ENCODE assay signal across 18 cellular contexts in the genomic region with DNA sequence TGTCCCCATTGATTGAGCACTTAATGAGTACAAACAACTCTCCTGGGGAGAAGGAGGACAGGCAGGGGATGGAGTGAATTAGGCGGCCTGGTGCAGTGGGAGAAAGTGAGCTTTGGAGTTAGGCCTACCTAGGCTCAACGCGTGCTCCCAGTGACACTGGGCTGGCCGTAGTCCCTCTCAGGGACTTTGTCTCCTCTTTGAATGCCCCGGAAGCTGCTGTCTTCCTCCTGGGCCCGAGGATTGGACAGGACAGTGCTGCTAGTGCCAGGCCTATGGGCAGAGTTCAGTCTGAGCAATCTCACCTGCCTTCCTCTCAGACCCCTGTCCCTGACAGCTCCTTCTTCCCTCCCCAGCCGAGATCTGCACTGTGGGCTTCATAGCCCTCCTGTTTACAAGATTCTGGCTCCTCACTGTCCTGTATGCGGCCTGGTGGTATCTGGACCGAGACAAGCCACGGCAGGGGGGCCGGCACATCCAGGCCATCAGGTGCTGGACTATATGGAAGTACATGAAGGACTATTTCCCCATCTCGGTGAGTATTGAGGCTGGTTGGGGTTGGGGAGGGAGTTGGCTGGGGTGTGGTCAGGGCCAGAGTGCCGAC. TPM values are rescaled to one million over a fixed set of nuclear protein-coding genes. Genes with fewer than 3 reads are reported as not detected.
DNase-seq lines count a peak whose midpoint lies in the region; ATAC-seq and TF ChIP-seq lines count a peak whose summit lies in the region.
"Had no signal": no experiment of that assay in that cellular context is flagged by ENCODE, and none has a peak within 500 bp of the region (broad histone marks: within the 10 kb centered on the region; RNA-seq: fewer than 3 reads in every experiment).

No MANE protein-coding gene starts in this region.

- H3K4me1 Mint-ChIP-seq in WTC11 (peaks cover 11% of the 10 kb centered on the region), type B pancreatic cell (ENCODE audit: unreplicated experiment) (peaks cover 8% of the 10 kb centered on the region)

- H3K27ac ChIP-seq in KMS-11 (no peak overlapping the region), liver (ENCODE audit: low read depth in 1 of 2, low read length in 2 of 2) (peak overlapping the region; percentile 75 to 82), rectal smooth muscle tissue (ENCODE audit: low read depth, low read length) (no peak overlapping the region), ovary (no peak overlapping the region)

- H3K36me3 ChIP-seq in KMS-11 (ENCODE audit: insufficient read depth) (no peaks in the 10 kb centered on the region), liver (ENCODE audit: control insufficient read depth in 4 of 4, insufficient read depth in 3 of 4, low read depth in 1 of 4, low read length in 3 of 4) (no peaks in the 10 kb centered on the region), rectal smooth muscle tissue (ENCODE audit: control insufficient read depth, insufficient read depth, low read length) (no peaks in the 10 kb centered on the region), ovary (no peaks in the 10 kb centered on the region)
- H3K36me3 ChIP-seq: BE2C had no signal

- H3K9ac ChIP-seq in KMS-11 (no peak overlapping the region), liver (ENCODE audit: low read depth in 1 of 2, low read length in 2 of 2) (peak overlapping the region; percentile 23 to 80), rectal smooth muscle tissue (ENCODE audit: low read length) (no peak overlapping the region)

- TF ChIP-seq EP300 in ovary (IDR thresholded peaks at IDR 0.05), result no peak

- WGBS in liver, result 33% methylated on average over 13 of the region's 13 CpGs
- 93 to 97% (median 94%) methylated on average over 13 of the region's 13 CpGs for WGBS in ovary, 3 donors

- H3K27me3 ChIP-seq in KMS-11 (ENCODE audit: insufficient read depth, low read depth), result no peaks in the 10 kb centered on the region
- no peaks in the 10 kb centered on the region for H3K27me3 ChIP-seq in liver (ENCODE audit: control insufficient read depth in 4 of 4, insufficient read depth in 4 of 4, low read length in 3 of 4)
- no peaks in the 10 kb centered on the region for H3K27me3 ChIP-seq in rectal smooth muscle tissue (ENCODE audit: control insufficient read depth, insufficient read depth, low read length)
- H3K27me3 ChIP-seq in ovary, result no peaks in the 10 kb centered on the region
- H3K27me3 ChIP-seq: BE2C had no signal

- no peak for TF ChIP-seq RAD21 in liver (IDR thresholded peaks at IDR 0.05)

- CTCF ChIA-PET in WTC11 (lab: Charles Lee), result interaction anchor here (0.8 to 1.6 kb wide), 2 partner anchors 14 to 122 kb away, joined by 3 to 9 read pairs; no protein-coding TSS in a partner anchor

- H3K4me1 ChIP-seq in KMS-11 (ENCODE audit: low read depth, poor library complexity, severe bottlenecking) (peaks cover 14% of the 10 kb centered on the region), liver (ENCODE audit: control insufficient read depth in 4 of 4, insufficient read depth in 4 of 4, low read length in 3 of 4) (peaks cover 15 to 71% (median 58%) of the 10 kb centered on the region in 4 donors), rectal smooth muscle tissue (ENCODE audit: control insufficient read depth, insufficient read depth, low read length) (no peaks in the 10 kb centered on the region), ovary (ENCODE audit: insufficient read depth) (no peaks in the 10 kb centered on the region)
- H3K4me1 ChIP-seq: BE2C had no signal

- H2AFZ ChIP-seq in KMS-11 (ENCODE audit: low read depth), result peak overlapping the region; percentile 7; the same call in 1 of the 2 replicates

- no peaks in the 10 kb centered on the region for H3K9me3 ChIP-seq in liver (ENCODE audit: control insufficient read depth in 4 of 4, low read length in 3 of 4)
- H3K9me3 ChIP-seq in ovary, result no peaks in the 10 kb centered on the region
- H3K9me3 ChIP-seq: BE2C had no signal

- DNase-seq in WTC11 (ENCODE audit: low spot score) (no peak), ovary (no peak), type B pancreatic cell (ENCODE audit: extremely low spot score, unreplicated experiment) (no peak)
- no peak for DNase-seq in stimulated activated CD4-positive, alpha-beta T cell treated with anti-CD3 and anti-CD28 coated beads, Interleukin-12 subunit alpha, Interleukin-12 subunit beta, amount 100 ng/mL, for 4 hours
- DNase-seq: BE2C; CD8-positive, alpha-beta T cell; GOT3; KBM-7; NCI-H1048; NCI-H2107; NCI-H748 treated with DMSO at 0.1 percent for 48 hours; SHP77 had no signal

- H3K4me2 ChIP-seq in KMS-11, result no peak overlapping the region

- H3K27ac Mint-ChIP-seq in WTC11 (no peak overlapping the region), type B pancreatic cell (no peak overlapping the region)
- H3K27ac Mint-ChIP-seq: CD8-positive, alpha-beta T cell had no signal

- H3K79me2 ChIP-seq in KMS-11 (ENCODE audit: insufficient read depth, low read depth), result no peaks in the 10 kb centered on the region

- intact Hi-C loops in ovary (cut with DNase I), result no loop called here

- H3K4me3 ChIP-seq in KMS-11 (IDR thresholded peaks at IDR 0.05; ENCODE audit: insufficient read depth, low read depth, low read length), result no peak overlapping the region
- H3K4me3 ChIP-seq in liver (ENCODE audit: low read depth in 1 of 3, low read length in 3 of 3), result peak overlapping the region; percentile 48 to 82 (median 49)
- H3K4me3 ChIP-seq in rectal smooth muscle tissue (ENCODE audit: low read length), result peak overlapping the region; percentile 17
- no peak overlapping the region for H3K4me3 ChIP-seq in ovary

- TF ChIP-seq CTCF in KMS-11 (conservative IDR thresholded peaks at IDR 0.05; ENCODE audit: low read depth, low read length), result no peak
- no peak for TF ChIP-seq CTCF in WTC11 (IDR thresholded peaks at IDR 0.05)
- no peak for TF ChIP-seq CTCF in liver (IDR thresholded peaks at IDR 0.05; ENCODE audit: low read depth, low read length, missing input control)
- no peak for TF ChIP-seq CTCF in ovary (IDR thresholded peaks at IDR 0.05)
- no peak for TF ChIP-seq CTCF in type B pancreatic cell (conservative IDR thresholded peaks at IDR 0.05)

- POLR2A ChIA-PET in WTC11 (lab: Charles Lee), result interaction anchor here (0.6 kb wide), 1 partner anchor 232 kb away, joined by 3 read pairs; no protein-coding TSS in a partner anchor

- peaks cover 48% of the 10 kb centered on the region for H3K27me3 Mint-ChIP-seq in WTC11 (ENCODE audit: low read depth)
- no peaks in the 10 kb centered on the region for H3K27me3 Mint-ChIP-seq in type B pancreatic cell

- H3K9me3 Mint-ChIP-seq in WTC11 (no peaks in the 10 kb centered on the region), type B pancreatic cell (no peaks in the 10 kb centered on the region)
- H3K9me3 Mint-ChIP-seq: CD8-positive, alpha-beta T cell had no signal

- no peak for TF ChIP-seq POLR2A in ovary (IDR thresholded peaks at IDR 0.05)

- H3K4me3 Mint-ChIP-seq in WTC11, result no peak overlapping the region
- H3K4me3 Mint-ChIP-seq in type B pancreatic cell, result no peak overlapping the region
- H3K4me3 Mint-ChIP-seq: CD8-positive, alpha-beta T cell had no signal

- H3K36me3 Mint-ChIP-seq in WTC11 (no peaks in the 10 kb centered on the region), type B pancreatic cell (no peaks in the 10 kb centered on the region)
- H3K36me3 Mint-ChIP-seq: CD8-positive, alpha-beta T cell had no signal

- no peaks in the 10 kb centered on the region for H4K20me1 ChIP-seq in KMS-11 (ENCODE audit: insufficient read depth)

- ATAC-seq in WTC11, result no peak
- ATAC-seq: CD8-positive, alpha-beta T cell had no signal

TF ChIP-seq in WTC11, 78 proteins besides CTCF, POLR2A, EP300 and RAD21 (continues in another document):
- TF ChIP-seq KAT7 (CRISPR knock-in tag; IDR thresholded peaks at IDR 0.05; ENCODE audit: borderline replicate concordance) (no peak), GABPB1 (CRISPR knock-in tag; IDR thresholded peaks at IDR 0.05) (0 out of 2 replicates have a peak, but pooled peaks have one; percentile 49), ESRRA (CRISPR knock-in tag; IDR thresholded peaks at IDR 0.05; ENCODE audit: borderline replicate concordance) (no peak)

TF ChIP-seq in liver, 16 proteins besides CTCF, POLR2A, EP300 and RAD21 (continues in another document):
- TF ChIP-seq GABPA (IDR thresholded peaks at IDR 0.05 in 1 of 2, conservative IDR thresholded peaks at IDR 0.05 in 1 of 2) (peak in 1 of 2 donors; percentile 79), SP1 (IDR thresholded peaks at IDR 0.05) (peak; percentile 85), TAF1 (conservative IDR thresholded peaks at IDR 0.05) (peak; percentile 69), JUND (IDR thresholded peaks at IDR 0.05) (peak in 1 of 2 donors; percentile 42), FOXA1 (IDR thresholded peaks at IDR 0.05) (no peak), HNF4G (IDR thresholded peaks at IDR 0.05) (peak; percentile 81), EGR1 (IDR thresholded peaks at IDR 0.05; ENCODE audit: low read depth in 2 of 2) (no peak), YY1 (IDR thresholded peaks at IDR 0.05) (peak; percentile 61)
- TF ChIP-seq, protein P1, sequence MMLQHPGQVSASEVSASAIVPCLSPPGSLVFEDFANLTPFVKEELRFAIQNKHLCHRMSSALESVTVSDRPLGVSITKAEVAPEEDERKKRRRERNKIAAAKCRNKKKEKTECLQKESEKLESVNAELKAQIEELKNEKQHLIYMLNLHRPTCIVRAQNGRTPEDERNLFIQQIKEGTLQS (IDR thresholded peaks at IDR 0.05), result no peak

RNA-seq across cellular contexts. Expression of gene MOGAT2, which starts 2.1 kb away (rescaled TPM):
- total RNA-seq in WTC11 (2021) (0.09 to 0.11 TPM in 2 of 3 replicates, not detected in the other), liver (10 to 100 TPM in 1 of 2 donors, 1 to 10 TPM in 1; 1.0 to 92.4 TPM), ovary (1 to 10 TPM in 1 of 7 donors, under 1 TPM in 1, not detected in 5; 0.72 to 1.1 TPM), type B pancreatic cell (ENCODE audit: low replicate concordance) (1.2 and 2.2 TPM in 2 replicates)
- polyA plus RNA-seq in liver (10 to 100 TPM; 24.3 to 50.9 TPM), ovary (not detected)
- total RNA-seq: CD8-positive, alpha-beta T cell; Daoy; M059J had no signal
- polyA plus RNA-seq: AG04450 had no signal

RNA-seq across cellular contexts. Expression of gene DGAT2, which starts 48.8 kb away (rescaled TPM):
- total RNA-seq in WTC11 (2021) (1.6 to 3.3 TPM (median 2.8 TPM) in 3 replicates), liver (100 to 1,000 TPM in 1 of 2 donors, 10 to 100 TPM in 1; 64.0 to 151 TPM), ovary (1 to 10 TPM in 6 of 7 donors, under 1 TPM in 1; 0.69 to 2.1 (median 1.6) TPM), type B pancreatic cell (ENCODE audit: low replicate concordance) (5.9 and 11.2 TPM in 2 replicates)
- polyA plus RNA-seq in liver (100 to 1,000 TPM in 1 of 2 donors, 10 to 100 TPM in 1; 57.2 to 152 TPM), ovary (10 to 100 TPM in 1 of 2 donors, 1 to 10 TPM in 1; 1.2 to 21.1 TPM)
- total RNA-seq: CD8-positive, alpha-beta T cell had no signal

RNA-seq across cellular contexts. Expression of gene MAP6, which starts 50.9 kb away (rescaled TPM):
- total RNA-seq in WTC11 (2021) (0.27 to 0.90 TPM (median 0.55 TPM) in 3 replicates), liver (under 1 TPM; 0.23 to 0.25 TPM), ovary (10 to 100 TPM in 3 of 7 donors, 1 to 10 TPM in 4; 2.1 to 18.7 (median 8.8) TPM), type B pancreatic cell (ENCODE audit: low replicate concordance) (4.3 and 30.5 TPM in 2 replicates)
- polyA plus RNA-seq in liver (under 1 TPM; 0.22 to 0.36 TPM), ovary (10 to 100 TPM in 1 of 2 donors, 1 to 10 TPM in 1; 6.0 to 17.6 TPM)
- total RNA-seq: CD8-positive, alpha-beta T cell had no signal

Comparison
In these comparisons a context has a peak if more than half of its experiments do, and no peak if none do; other contexts are left out.
1. H3K27ac ChIP-seq: peak in liver (2 of 2); none in KMS-11 (single experiment), rectal smooth muscle tissue (single experiment) and ovary (0 of 2).
2. H3K4me3 ChIP-seq: peak in liver (3 of 3) and rectal smooth muscle tissue (single experiment); none in KMS-11 (single experiment) and ovary (single experiment).
3. H3K9ac ChIP-seq: peak in liver (2 of 2); none in KMS-11 (single experiment) and rectal smooth muscle tissue (single experiment).